In the genomic region with DNA sequence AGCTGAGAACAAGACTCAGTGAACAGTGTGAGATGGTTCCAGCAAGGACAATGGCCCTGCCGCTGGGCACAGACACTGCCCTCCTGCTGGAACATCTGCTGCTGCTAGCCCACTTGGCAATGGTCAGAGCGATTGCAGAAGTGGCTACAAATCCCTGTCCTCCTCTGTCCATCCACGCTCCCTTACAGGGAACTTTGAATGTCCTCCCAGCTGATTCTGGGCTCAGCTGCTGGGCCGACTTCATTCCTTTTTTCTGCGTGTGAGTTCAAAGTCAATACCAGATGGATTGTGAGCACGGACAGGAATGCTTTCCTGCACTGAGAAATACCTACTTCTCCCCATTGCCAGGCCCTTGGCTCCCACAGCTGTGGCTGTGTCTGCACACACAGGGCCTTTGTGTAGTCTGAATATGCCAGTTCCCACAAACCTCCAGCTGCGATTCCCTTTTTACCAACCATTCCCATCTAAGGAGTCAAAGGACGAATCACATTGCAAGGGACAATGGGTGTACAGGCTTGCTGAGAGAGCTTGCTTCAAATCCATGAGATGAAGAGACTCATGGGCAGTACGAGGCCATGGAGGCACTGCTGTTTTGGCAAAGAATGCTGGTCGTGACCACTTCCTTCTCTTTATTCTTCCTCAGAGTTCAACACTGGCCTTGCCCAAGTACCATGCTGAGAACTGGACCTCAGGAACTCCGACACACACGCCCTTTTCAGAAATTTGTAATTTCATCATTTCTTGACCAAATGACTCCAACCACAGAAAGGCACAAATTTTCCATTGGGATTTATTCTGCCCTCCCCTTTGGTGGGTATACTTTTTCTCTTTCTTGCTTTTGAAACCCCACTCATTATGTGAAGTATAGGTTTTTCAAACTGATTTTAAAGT, we compare ENCODE assay signal across 8 cellular contexts. TPM values are rescaled to one million over a fixed set of nuclear protein-coding genes. Genes with fewer than 3 reads are reported as not detected.
A peak's percentile ranks its signal among the peaks of the same experiment; 100 is the strongest.
DNase-seq lines count a peak whose midpoint lies in the region; ATAC-seq and TF ChIP-seq lines count a peak whose summit lies in the region.

No MANE protein-coding gene starts in this region.

- H3K9me3 ChIP-seq in IMR-90 (ENCODE audit: control insufficient read depth, insufficient read depth, low read length), result no peaks in the 10 kb centered on the region
- no peaks in the 10 kb centered on the region for H3K9me3 ChIP-seq in colonic mucosa
- H3K9me3 ChIP-seq in mesenchymal stem cell (ENCODE audit: control insufficient read depth, low read length), result no peaks in the 10 kb centered on the region

- peak overlapping the region; percentile 33; the same call in 1 of the 2 replicates for H3K56ac ChIP-seq in IMR-90 (ENCODE audit: extremely low read depth, insufficient read depth, low read length)

- H3K9ac ChIP-seq in IMR-90 (ENCODE audit: low read depth, low read length) (peak overlapping the region; percentile 37; the same call in 1 of the 2 replicates), colonic mucosa (ENCODE audit: low read depth in 2 of 2, low read length in 2 of 2) (no peak overlapping the region), mesenchymal stem cell (ENCODE audit: low read length) (peak overlapping the region; percentile 85)

- peak overlapping the region; percentile 78 for H2BK5ac ChIP-seq in IMR-90 (ENCODE audit: low read depth, low read length, poor library complexity, severe bottlenecking)
- peak overlapping the region; percentile 11 for H2BK5ac ChIP-seq in mesenchymal stem cell (ENCODE audit: low read depth, low read length, poor library complexity, severe bottlenecking)

- intact Hi-C loops in IMR-90 (cut with micrococcal nuclease) (loop anchor here (1.0 to 5.0 kb wide), 7 partner anchors 52 to 480 kb away; partner anchors contain the start of genes CALD1 and CYREN), colonic mucosa (cut with DNase I) (loop anchor here (10.0 kb wide), 1 partner anchor 264 kb away; no protein-coding TSS in a partner anchor)

- H3K23ac ChIP-seq in IMR-90 (ENCODE audit: low read depth, low read length), result peak overlapping the region; percentile 75
- peak overlapping the region in 1 of 2 experiments; percentile 46 for H3K23ac ChIP-seq in mesenchymal stem cell (ENCODE audit: low read length in 2 of 2)

- CTCF ChIA-PET in IMR-90 (lab: Yijun Ruan, JAX), result interaction anchor here (0.6 to 2.3 kb wide), 30 partner anchors 12 to 278 kb away, joined by 3 to 16 read pairs (median 4); no protein-coding TSS in a partner anchor

- H3K36me3 ChIP-seq in IMR-90 (ENCODE audit: control insufficient read depth, insufficient read depth, low read length) (no peaks in the 10 kb centered on the region), colonic mucosa (no peaks in the 10 kb centered on the region), mesenchymal stem cell (ENCODE audit: control insufficient read depth in 1 of 2, insufficient read depth in 2 of 2, low read depth in 1 of 2, low read length in 2 of 2) (no peaks in the 10 kb centered on the region)

- no peak overlapping the region; the same call in 1 of the 2 replicates for H3K4me2 ChIP-seq in IMR-90 (ENCODE audit: low read depth, low read length)
- H3K4me2 ChIP-seq in mesenchymal stem cell (ENCODE audit: low read length, poor library complexity, severe bottlenecking), result no peak overlapping the region

- H4K5ac ChIP-seq in IMR-90 (ENCODE audit: low read depth, low read length), result peak overlapping the region; percentile 96

- DNase-seq in IMR-90 (peak; percentile 24), colonic mucosa (no peak), mesenchymal stem cell (no peak), stromal cell of bone marrow (ENCODE audit: low read depth) (peak; percentile 57), NCI-H1694 treated with DMSO at 0.1 percent for 48 hours (lab: John Stamatoyannopoulos, UW) (no peak)

- H4K8ac ChIP-seq in IMR-90 (ENCODE audit: low read depth in 2 of 2, low read length in 2 of 2) (peak overlapping the region; percentile 60 to 85; a peak in 3 of 4 replicates), mesenchymal stem cell (ENCODE audit: low read length) (peak overlapping the region; percentile 41)

- H3K4me3 ChIP-seq in IMR-90 (ENCODE audit: insufficient read depth, low read depth, low read length) (no peak overlapping the region), colonic mucosa (no peak overlapping the region), mesenchymal stem cell (ENCODE audit: insufficient read depth in 1 of 2, low read depth in 1 of 2, low read length in 2 of 2) (no peak overlapping the region)

- H2AK5ac ChIP-seq in IMR-90 (ENCODE audit: low read depth, low read length) (peak overlapping the region; percentile 81), mesenchymal stem cell (ENCODE audit: low read length, severe bottlenecking) (peak overlapping the region; percentile 28)

- TF ChIP-seq POLR2A in IMR-90 (IDR thresholded peaks at IDR 0.05; ENCODE audit: low read depth, low read length), result no peak

- BruUV-seq in IMR-90 (replicated peaks; lab: Mats Ljungman, UMichigan), result no TSS peak

- peak overlapping the region; percentile 96 for H3K18ac ChIP-seq in IMR-90 (ENCODE audit: low read depth, low read length)
- peak overlapping the region; percentile 82 to 83 for H3K18ac ChIP-seq in mesenchymal stem cell (ENCODE audit: low read depth in 1 of 2, low read length in 2 of 2)

- dilution Hi-C loops in IMR-90 (cut with HindIII; ENCODE audit: low sequenced_read_pairs, unreplicated experiment), result no loop called here

- H2AK9ac ChIP-seq in IMR-90 (replicated peaks; ENCODE audit: low read depth, low read length, poor library complexity), result peak overlapping the region; percentile 77

- TF ChIP-seq CTCF in IMR-90 (conservative IDR thresholded peaks at IDR 0.05; ENCODE audit: low read depth, low read length), result no peak
- TF ChIP-seq CTCF in colonic mucosa (IDR thresholded peaks at IDR 0.05), result no peak

- peak overlapping the region; percentile 90 for H3K27ac ChIP-seq in IMR-90 (ENCODE audit: insufficient read depth, low read length)
- H3K27ac ChIP-seq in colonic mucosa, result peak overlapping the region; percentile 47
- H3K27ac ChIP-seq in mesenchymal stem cell (ENCODE audit: low read length, poor library complexity, severe bottlenecking), result peak overlapping the region; percentile 61

- H3K27me3 ChIP-seq in IMR-90 (ENCODE audit: control insufficient read depth, insufficient read depth, low read length), result no peaks in the 10 kb centered on the region
- no peaks in the 10 kb centered on the region for H3K27me3 ChIP-seq in colonic mucosa
- H3K27me3 ChIP-seq in mesenchymal stem cell (ENCODE audit: control insufficient read depth in 1 of 2, insufficient read depth in 1 of 2, low read length in 2 of 2), result no peaks in the 10 kb centered on the region

- peaks cover 35% of the 10 kb centered on the region for H3K4me1 ChIP-seq in IMR-90 (ENCODE audit: control insufficient read depth, insufficient read depth, low read length)
- no peaks in the 10 kb centered on the region for H3K4me1 ChIP-seq in colonic mucosa
- peaks cover 13% of the 10 kb centered on the region for H3K4me1 ChIP-seq in mesenchymal stem cell (ENCODE audit: control insufficient read depth, insufficient read depth, low read depth, low read length)

- POLR2A ChIA-PET in IMR-90 (lab: Charles Lee; ENCODE audit: unreplicated experiment), result interaction anchor here (0.7 to 2.0 kb wide), 7 partner anchors 68 to 195 kb away, joined by 3 to 15 read pairs (median 3); partner anchors contain the start of gene CALD1

- WGBS in IMR-90 (ENCODE audit: extremely low coverage in 2 of 2, insufficient read length in 1 of 2), 2 experiments, result 90% methylated on average over 5 of the region's 12 CpGs; no CpG with 5 or more reads in 1 of the 2 experiments
- 93% methylated on average over 11 of the region's 12 CpGs for WGBS in mesenchymal stem cell

- peak overlapping the region; percentile 89; the same call in 2 of the 3 replicates for H2BK15ac ChIP-seq in IMR-90 (ENCODE audit: low read depth, low read length)
- H2BK15ac ChIP-seq in mesenchymal stem cell (ENCODE audit: low read depth, poor library complexity, severe bottlenecking), result peak overlapping the region; percentile 77

- peak overlapping the region; percentile 96 for H3K4ac ChIP-seq in IMR-90 (ENCODE audit: low read depth, low read length)
- peak overlapping the region; percentile 56 to 92 for H3K4ac ChIP-seq in mesenchymal stem cell (ENCODE audit: low read depth in 1 of 2, low read length in 2 of 2)

- H4K91ac ChIP-seq in IMR-90 (ENCODE audit: insufficient read depth, low read depth, low read length), result peak overlapping the region; percentile 95
- H4K91ac ChIP-seq in mesenchymal stem cell (ENCODE audit: low read length), result peak overlapping the region; percentile 89

- peak overlapping the region; percentile 97 for H2BK120ac ChIP-seq in IMR-90 (ENCODE audit: low read depth, low read length)
- peak overlapping the region; percentile 21 for H2BK120ac ChIP-seq in mesenchymal stem cell (ENCODE audit: low read depth, low read length)

- H3K79me1 ChIP-seq in IMR-90 (ENCODE audit: low read depth in 1 of 2, low read length in 2 of 2) (peaks cover 0 to 20% of the 10 kb centered on the region in 2 experiments; a peak in 3 of 4 replicates), mesenchymal stem cell (replicated peaks; ENCODE audit: low read length, poor library complexity, severe bottlenecking) (no peaks in the 10 kb centered on the region)

- ATAC-seq in IMR-90 (ENCODE audit: low read depth) (no peak), HG02938 (IDR thresholded peaks at IDR 0.05; ENCODE audit: unreplicated experiment) (no peak), GM21717 (IDR thresholded peaks at IDR 0.05; ENCODE audit: unreplicated experiment) (no peak), HG02588 (IDR thresholded peaks at IDR 0.05; ENCODE audit: unreplicated experiment) (no peak)

- peak overlapping the region; percentile 94 for H2BK20ac ChIP-seq in IMR-90 (ENCODE audit: low read depth, low read length)

- H2AFZ ChIP-seq in IMR-90 (replicated peaks; ENCODE audit: low read length, poor library complexity) (peak overlapping the region; percentile 83), mesenchymal stem cell (ENCODE audit: low read depth, low read length) (peak overlapping the region; percentile 18)

- H3K14ac ChIP-seq in IMR-90 (replicated peaks; ENCODE audit: low read depth, low read length) (peak overlapping the region; percentile 94), mesenchymal stem cell (ENCODE audit: low read length in 2 of 2) (peak overlapping the region in 1 of 2 experiments; percentile 72)

- H4K20me1 ChIP-seq in IMR-90 (ENCODE audit: insufficient read depth, low read length), result no peaks in the 10 kb centered on the region

- peaks cover 16% of the 10 kb centered on the region for H3K9me1 ChIP-seq in IMR-90 (ENCODE audit: insufficient read depth, low read length)

- TF ChIP-seq RAD21 in IMR-90 (IDR thresholded peaks at IDR 0.05; ENCODE audit: low read length), result no peak

- H2BK12ac ChIP-seq in mesenchymal stem cell (ENCODE audit: low read length in 2 of 2), result peak overlapping the region; percentile 94 to 96

- in situ Hi-C loops in IMR-90 (cut with MboI; ENCODE audit: low sequenced_read_pairs), result loop anchor here (25.0 kb wide), 1 partner anchor 871 kb away; the partner anchor contains the start of gene NUP205

RNA-seq across cellular contexts. Expression of gene BPGM, which starts 44.2 kb away (rescaled TPM):
- total RNA-seq in IMR-90 (2012; rRNA removed) (18.8 and 32.8 TPM in 2 replicates), colonic mucosa (10 to 100 TPM; 10.5 to 10.6 TPM)
- polyA plus RNA-seq in IMR-90 (2012; rRNA removed), result 16.8 and 20.0 TPM in 2 replicates
- 5.1 and 9.8 TPM in 2 replicates for polyA plus RNA-seq in IMR-90 (2012; cell fraction: cytosol; rRNA removed)
- 1.6 and 14.7 TPM in 2 replicates for polyA plus RNA-seq in IMR-90 (2012; cell fraction: nucleus; rRNA removed; ENCODE audit: low replicate concordance)
- polyA plus RNA-seq in mesenchymal stem cell (2013, experiment 1 of 2), result 21.1 TPM
- polyA plus RNA-seq in mesenchymal stem cell (2013, experiment 2 of 2), result 20.7 TPM

Comparison
In these comparisons a context has a peak if more than half of its experiments do, and no peak if none do; other contexts are left out.
1. DNase-seq: peak in IMR-90 (single experiment) and stromal cell of bone marrow (single experiment); none in colonic mucosa (single experiment), mesenchymal stem cell (single experiment) and NCI-H1694 treated with DMSO at 0.1 percent for 48 hours (single experiment).
2. H3K9ac ChIP-seq: peak in IMR-90 (single experiment) and mesenchymal stem cell (single experiment); none in colonic mucosa (0 of 2).
3. Peak in every context shown above with its lines, with median percentiles within 50 percentile points of each other: H3K27ac ChIP-seq.